7 cellular contexts compared by ENCODE assay signal in genomic region chr21:16534408-16535099, GRCh38.
A peak's percentile ranks its signal among the peaks of the same experiment; 100 is the strongest.
DNase-seq lines count a peak whose midpoint lies in the region; ATAC-seq and TF ChIP-seq lines count a peak whose summit lies in the region.

No MANE protein-coding gene starts in this region.

- peak overlapping the region; percentile 64 for H3K4me3 Mint-ChIP-seq in type B pancreatic cell
- no peak overlapping the region for H3K4me3 Mint-ChIP-seq in stimulated activated naive CD8-positive, alpha-beta T cell treated with anti-CD3 and anti-CD28 coated beads, Interleukin-15, amount 100 ng/mL, for 72 hours

- H3K27ac Mint-ChIP-seq in type B pancreatic cell = peak overlapping the region; percentile 69
- no peak overlapping the region for H3K27ac Mint-ChIP-seq in stimulated activated naive CD8-positive, alpha-beta T cell treated with anti-CD3 and anti-CD28 coated beads, Interleukin-15, amount 100 ng/mL, for 72 hours

- ATAC-seq in HG02763 (IDR thresholded peaks at IDR 0.05; ENCODE audit: unreplicated experiment) = no peak
- ATAC-seq in stimulated activated naive CD8-positive, alpha-beta T cell treated with anti-CD3 and anti-CD28 coated beads, Interleukin-15, amount 100 ng/mL, for 72 hours = no peak

- peak; percentile 79 for DNase-seq in NCI-H1105 (lab: John Stamatoyannopoulos, UW)
- peak; percentile 82 for DNase-seq in cerebellar cortex (ENCODE audit: low spot score)
- peak; percentile 12 for DNase-seq in left kidney (ENCODE audit: low read depth, low spot score)
- no peak for DNase-seq in type B pancreatic cell (ENCODE audit: extremely low spot score, unreplicated experiment)
- DNase-seq in HuH-7 (ENCODE audit: low spot score) = no peak
- no peak for DNase-seq in stimulated activated naive CD8-positive, alpha-beta T cell treated with anti-CD3 and anti-CD28 coated beads, Interleukin-15, amount 100 ng/mL, for 72 hours

- H3K4me1 Mint-ChIP-seq in type B pancreatic cell (ENCODE audit: unreplicated experiment) = peaks cover 14% of the 10 kb centered on the region
- H3K4me1 Mint-ChIP-seq in stimulated activated naive CD8-positive, alpha-beta T cell treated with anti-CD3 and anti-CD28 coated beads, Interleukin-15, amount 100 ng/mL, for 72 hours = no peaks in the 10 kb centered on the region

- H3K36me3 Mint-ChIP-seq in type B pancreatic cell = no peaks in the 10 kb centered on the region

- no peak for TF ChIP-seq CTCF in type B pancreatic cell (conservative IDR thresholded peaks at IDR 0.05)

- no peaks in the 10 kb centered on the region for H3K27me3 Mint-ChIP-seq in type B pancreatic cell
- H3K27me3 Mint-ChIP-seq in stimulated activated naive CD8-positive, alpha-beta T cell treated with anti-CD3 and anti-CD28 coated beads, Interleukin-15, amount 100 ng/mL, for 72 hours = no peaks in the 10 kb centered on the region

- peaks cover 5% of the 10 kb centered on the region for H3K9me3 Mint-ChIP-seq in type B pancreatic cell
- H3K9me3 Mint-ChIP-seq in stimulated activated naive CD8-positive, alpha-beta T cell treated with anti-CD3 and anti-CD28 coated beads, Interleukin-15, amount 100 ng/mL, for 72 hours = peaks cover 0 to 7% of the 10 kb centered on the region in 2 donors

Comparison
In these comparisons a context has a peak if more than half of its experiments do, and no peak if none do; other contexts are left out.
1. DNase-seq: peak in NCI-H1105 (single experiment), cerebellar cortex (single experiment) and left kidney (single experiment); none in type B pancreatic cell (single experiment), HuH-7 (single experiment) and stimulated activated naive CD8-positive, alpha-beta T cell treated with anti-CD3 and anti-CD28 coated beads, Interleukin-15, amount 100 ng/mL, for 72 hours (0 of 2).